In the genomic region with DNA sequence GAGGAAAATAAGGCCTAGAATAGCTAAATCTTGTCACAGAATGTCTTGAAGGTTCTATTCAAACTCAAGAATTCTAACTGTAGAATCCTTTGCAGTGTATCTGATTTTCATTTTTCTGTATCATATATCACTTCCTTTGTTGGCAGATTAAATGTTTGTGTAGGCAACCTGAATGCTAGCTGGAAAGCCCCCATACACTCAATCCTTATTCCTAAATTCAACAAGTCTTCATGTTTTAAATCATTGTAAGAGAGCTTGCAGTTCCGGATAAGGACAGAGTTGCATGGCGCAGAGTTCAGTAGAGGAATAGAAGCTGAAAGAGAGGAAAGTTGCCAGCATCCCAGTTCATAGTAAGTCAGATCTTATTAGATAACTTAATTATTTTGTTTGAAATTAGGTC, we compare ENCODE assay signal across 10 cellular contexts.
"Had no signal": no experiment of that assay in that cellular context is flagged by ENCODE, and none has a peak within 500 bp of the region (broad histone marks: within the 10 kb centered on the region; RNA-seq: fewer than 3 reads in every experiment).

No MANE protein-coding gene starts in this region.

- H3K9me3 Mint-ChIP-seq: GM23338, H9, HFFc6 had no signal

- DNase-seq: GM23248, GOT3, H7, H9, HCEC 1CT, HFFc6 had no signal

- H3K9ac ChIP-seq: GM23248 had no signal

- H3K27ac Mint-ChIP-seq: H9, HFFc6 had no signal

- H3K27ac ChIP-seq: GM23248 had no signal

- H3K9me3 ChIP-seq: HAP-1 had no signal

- H2AFZ ChIP-seq: GM23248, GM23338 had no signal

- H3K4me1 ChIP-seq: HAP-1 had no signal

- H3K36me3 ChIP-seq: HAP-1 had no signal

- H3K4me3 ChIP-seq: GM23248, GM23338, HAP-1 had no signal

- H3K4me3 Mint-ChIP-seq: GM23338, H9, HFFc6 had no signal

- H3K4me2 ChIP-seq: GM23338 had no signal

- FAIRE-seq: H1, H54 had no signal
